In genomic region chr16:3021449-3022207, GRCh38 we compare ENCODE assay signal across 8 cellular contexts. TPM values are rescaled to one million over a fixed set of nuclear protein-coding genes. Genes with fewer than 3 reads are reported as not detected.
DNase-seq lines count a peak whose midpoint lies in the region; ATAC-seq and TF ChIP-seq lines count a peak whose summit lies in the region.

No MANE protein-coding gene starts in this region.

- H3K9me3 ChIP-seq in lung (ENCODE audit: control insufficient read depth in 2 of 2, insufficient read depth in 1 of 2, low read length in 1 of 2) = no peaks in the 10 kb centered on the region

- H3K36me3 Mint-ChIP-seq in activated CD4-positive, alpha-beta memory T cell treated with anti-CD3 and anti-CD28 coated beads for 36 hours = peaks cover 5% of the 10 kb centered on the region

- peaks cover 47% of the 10 kb centered on the region for H3K4me1 Mint-ChIP-seq in activated CD4-positive, alpha-beta memory T cell treated with anti-CD3 and anti-CD28 coated beads for 36 hours (ENCODE audit: low read depth)

- H3K4me3 Mint-ChIP-seq in activated CD4-positive, alpha-beta memory T cell treated with anti-CD3 and anti-CD28 coated beads for 36 hours = peak overlapping the region; percentile 91

- H3K4me1 ChIP-seq in lung (ENCODE audit: control insufficient read depth in 2 of 2, insufficient read depth in 2 of 2, low read length in 2 of 2) = peaks cover 0 to 26% of the 10 kb centered on the region in 2 donors

- peaks cover 0 to 13% of the 10 kb centered on the region in 2 donors for H3K36me3 ChIP-seq in lung (ENCODE audit: control insufficient read depth in 2 of 2, insufficient read depth in 2 of 2, low read length in 2 of 2)

- DNase-seq in NCI-H524 (lab: John Stamatoyannopoulos, UW) = peak; percentile 51 to 75
- DNase-seq in NCI-H524 treated with DMSO at 0.1 percent for 48 hours (lab: John Stamatoyannopoulos, UW) = no peak
- peak; percentile 79 for DNase-seq in NCI-H460 (ENCODE audit: extremely low read depth, low read depth)
- DNase-seq in activated CD4-positive, alpha-beta memory T cell treated with anti-CD3 and anti-CD28 coated beads for 36 hours = peak; percentile 92
- DNase-seq in dorsolateral prefrontal cortex = peak in 5 of 10 donors; percentile 24 to 78 (median 61)
- peak; percentile 88 for DNase-seq in lung (ENCODE audit: low spot score)
- DNase-seq in stimulated activated CD4-positive, alpha-beta T cell treated with anti-CD3 and anti-CD28 coated beads, TNF-alpha, amount 100 ng/mL, for 48 hours (ENCODE audit: low read depth in 3 of 3) = peak; percentile 76 to 91 (median 88)
- DNase-seq in OCI-M2 (lab: John Stamatoyannopoulos, UW; ENCODE audit: unreplicated experiment) = no peak

- H3K27me3 ChIP-seq in dorsolateral prefrontal cortex = peaks cover 0 to 20% (median 10%) of the 10 kb centered on the region in 45 donors
- H3K27me3 ChIP-seq in lung (ENCODE audit: control insufficient read depth, insufficient read depth) = no peaks in the 10 kb centered on the region

- no peaks in the 10 kb centered on the region for H3K27me3 Mint-ChIP-seq in activated CD4-positive, alpha-beta memory T cell treated with anti-CD3 and anti-CD28 coated beads for 36 hours

- intact Hi-C loops in activated CD4-positive, alpha-beta memory T cell treated with anti-CD3 and anti-CD28 coated beads for 36 hours (cut with micrococcal nuclease) = loop anchor here (2.0 to 5.0 kb wide), 4 partner anchors 51 to 241 kb away; partner anchors contain the start of gene FLYWCH1
- intact Hi-C loops in dorsolateral prefrontal cortex (cut with DNase I) = loop anchor here in 1 of 2 donors (2.0 kb wide), 1 partner anchor 17 kb away; no protein-coding TSS in a partner anchor

- ATAC-seq in lung (ENCODE audit: insufficient read depth, low FRiP score) = peak; percentile 45

- POLR2A ChIA-PET in activated CD4-positive, alpha-beta memory T cell treated with anti-CD3 and anti-CD28 coated beads for 36 hours (lab: Charles Lee) = interaction anchor here (0.9 to 1.9 kb wide), 7 partner anchors 7 to 113 kb away, joined by 3 to 11 read pairs (median 4); partner anchors contain the start of gene ZNF213

- peak overlapping the region; percentile 96 for H3K27ac Mint-ChIP-seq in activated CD4-positive, alpha-beta memory T cell treated with anti-CD3 and anti-CD28 coated beads for 36 hours

- no peaks in the 10 kb centered on the region for H3K9me3 Mint-ChIP-seq in activated CD4-positive, alpha-beta memory T cell treated with anti-CD3 and anti-CD28 coated beads for 36 hours

- CTCF ChIA-PET in activated CD4-positive, alpha-beta memory T cell treated with anti-CD3 and anti-CD28 coated beads for 36 hours (lab: Charles Lee) = interaction anchor here (1.7 to 17.0 kb wide), 4 partner anchors 8 to 108 kb away, joined by 5 to 412 read pairs (median 46); partner anchors contain the start of gene CLDN9

- peak overlapping the region in 58 of 59 donors; percentile 40 to 96 (median 79) for H3K4me3 ChIP-seq in dorsolateral prefrontal cortex
- peak overlapping the region; percentile 75 for H3K4me3 ChIP-seq in lung

- WGBS in lung, 2 donors = 17 to 19% methylated on average over 22 to 25 of the region's 25 CpGs

- H3K27ac ChIP-seq in dorsolateral prefrontal cortex = peak overlapping the region in 55 of 59 donors; percentile 5 to 98 (median 92)
- peak overlapping the region; percentile 96 for H3K27ac ChIP-seq in lung (ENCODE audit: low read depth in 1 of 2, low read length in 1 of 2)

- TF ChIP-seq CTCF in dorsolateral prefrontal cortex (IDR thresholded peaks at IDR 0.05 in 54 of 56, conservative IDR thresholded peaks at IDR 0.05 in 2 of 56; ENCODE audit: low read depth in 1 of 56, partially characterized antibody in 56 of 56) (peak in 10 of 56 donors; percentile 9 to 22 (median 12)), lung (IDR thresholded peaks at IDR 0.05; ENCODE audit: control extremely low read depth, extremely low read depth) (no peak)

RNA-seq across cellular contexts. Expression of gene TNFRSF12A, which starts 1.5 kb away (rescaled TPM):
- 249 and 347 TPM in 2 replicates for total RNA-seq in NCI-H460 (2014; rRNA removed; shearing (Covaris generic))
- polyA plus RNA-seq in NCI-H460 (2014; cell fraction: nucleus; rRNA removed) = 756 and 828 TPM in 2 replicates
- total RNA-seq in activated CD4-positive, alpha-beta memory T cell treated with anti-CD3 and anti-CD28 coated beads for 36 hours = 1 to 10 TPM; 6.5 to 8.6 TPM
- total RNA-seq in dorsolateral prefrontal cortex (10 to 100 TPM in 3 of 120 experiments, 1 to 10 TPM in 105, under 1 TPM in 9, not detected in 3; 0.58 to 15.6 (median 3.2) TPM), lung (100 to 1,000 TPM in 1 of 2 donors, 10 to 100 TPM in 1; 19.1 to 107 TPM)
- polyA plus RNA-seq in lung = 100 to 1,000 TPM; 132 to 192 TPM

RNA-seq across cellular contexts. Expression of gene HCFC1R1, which starts 2.1 kb away (rescaled TPM):
- total RNA-seq in NCI-H460 (2014; rRNA removed; shearing (Covaris generic)) = 29.3 and 33.4 TPM in 2 replicates
- polyA plus RNA-seq in NCI-H460 (2014; cell fraction: nucleus; rRNA removed) = 20.3 and 20.6 TPM in 2 replicates
- total RNA-seq in activated CD4-positive, alpha-beta memory T cell treated with anti-CD3 and anti-CD28 coated beads for 36 hours = 10 to 100 TPM; 31.8 to 32.8 TPM
- total RNA-seq in dorsolateral prefrontal cortex = 100 to 1,000 TPM in 12 of 120 experiments, 10 to 100 TPM in 108; 50.9 to 124 (median 83.2) TPM
- total RNA-seq in lung = 10 to 100 TPM; 10.9 to 51.1 TPM
- polyA plus RNA-seq in lung = 100 to 1,000 TPM in 1 of 2 donors, 10 to 100 TPM in 1; 40.4 to 138 TPM

RNA-seq across cellular contexts. Expression of gene THOC6, which starts 2.2 kb away (rescaled TPM):
- total RNA-seq in NCI-H460 (2014; rRNA removed; shearing (Covaris generic)) = 30.3 and 35.2 TPM in 2 replicates
- polyA plus RNA-seq in NCI-H460 (2014; cell fraction: nucleus; rRNA removed) = 73.1 and 113 TPM in 2 replicates
- 10 to 100 TPM; 41.2 to 42.7 TPM for total RNA-seq in activated CD4-positive, alpha-beta memory T cell treated with anti-CD3 and anti-CD28 coated beads for 36 hours
- total RNA-seq in dorsolateral prefrontal cortex (10 to 100 TPM in 31 of 120 experiments, 1 to 10 TPM in 89; 4.3 to 13.3 (median 8.8) TPM), lung (10 to 100 TPM; 12.7 to 39.9 TPM)
- polyA plus RNA-seq in lung = 10 to 100 TPM; 40.0 to 58.3 TPM

RNA-seq across cellular contexts. Expression of gene CLDN6, which starts 3.6 kb away (rescaled TPM):
- total RNA-seq in NCI-H460 (2014; rRNA removed; shearing (Covaris generic)) = not detected in 2 replicates
- not detected in 2 replicates for polyA plus RNA-seq in NCI-H460 (2014; cell fraction: nucleus; rRNA removed)
- total RNA-seq in activated CD4-positive, alpha-beta memory T cell treated with anti-CD3 and anti-CD28 coated beads for 36 hours = not detected
- total RNA-seq in dorsolateral prefrontal cortex = 1 to 10 TPM in 3 of 120 experiments, under 1 TPM in 24, not detected in 93; 0.28 to 1.5 (median 0.47) TPM
- 1 to 10 TPM in 1 of 2 donors, under 1 TPM in 1; 0.92 to 7.1 TPM for total RNA-seq in lung
- under 1 TPM in 1 of 2 donors, not detected in 1; 0.10 TPM for polyA plus RNA-seq in lung

RNA-seq across cellular contexts. Expression of gene CLDN9, which starts 8.9 kb away (rescaled TPM):
- 0.05 and 0.14 TPM in 2 replicates for total RNA-seq in NCI-H460 (2014; rRNA removed; shearing (Covaris generic))
- 0.14 TPM in 1 of 2 replicates, not detected in the other for polyA plus RNA-seq in NCI-H460 (2014; cell fraction: nucleus; rRNA removed)
- total RNA-seq in activated CD4-positive, alpha-beta memory T cell treated with anti-CD3 and anti-CD28 coated beads for 36 hours = not detected
- total RNA-seq in dorsolateral prefrontal cortex (10 to 100 TPM in 1 of 120 experiments, 1 to 10 TPM in 118, under 1 TPM in 1; 0.98 to 11.7 (median 3.4) TPM), lung (1 to 10 TPM; 1.5 to 5.3 TPM)
- under 1 TPM; 0.91 to 0.98 TPM for polyA plus RNA-seq in lung

Comparison
In these comparisons a context has a peak if more than half of its experiments do, and no peak if none do; other contexts are left out.
1. DNase-seq: peak in NCI-H524 (2 of 2), NCI-H460 (single experiment), activated CD4-positive, alpha-beta memory T cell treated with anti-CD3 and anti-CD28 coated beads for 36 hours (single experiment), lung (single experiment) and stimulated activated CD4-positive, alpha-beta T cell treated with anti-CD3 and anti-CD28 coated beads, TNF-alpha, amount 100 ng/mL, for 48 hours (3 of 3); none in NCI-H524 treated with DMSO at 0.1 percent for 48 hours (single experiment) and OCI-M2 (single experiment).